Comparison of ENCODE assay signal across 10 cellular contexts in the genomic region with DNA sequence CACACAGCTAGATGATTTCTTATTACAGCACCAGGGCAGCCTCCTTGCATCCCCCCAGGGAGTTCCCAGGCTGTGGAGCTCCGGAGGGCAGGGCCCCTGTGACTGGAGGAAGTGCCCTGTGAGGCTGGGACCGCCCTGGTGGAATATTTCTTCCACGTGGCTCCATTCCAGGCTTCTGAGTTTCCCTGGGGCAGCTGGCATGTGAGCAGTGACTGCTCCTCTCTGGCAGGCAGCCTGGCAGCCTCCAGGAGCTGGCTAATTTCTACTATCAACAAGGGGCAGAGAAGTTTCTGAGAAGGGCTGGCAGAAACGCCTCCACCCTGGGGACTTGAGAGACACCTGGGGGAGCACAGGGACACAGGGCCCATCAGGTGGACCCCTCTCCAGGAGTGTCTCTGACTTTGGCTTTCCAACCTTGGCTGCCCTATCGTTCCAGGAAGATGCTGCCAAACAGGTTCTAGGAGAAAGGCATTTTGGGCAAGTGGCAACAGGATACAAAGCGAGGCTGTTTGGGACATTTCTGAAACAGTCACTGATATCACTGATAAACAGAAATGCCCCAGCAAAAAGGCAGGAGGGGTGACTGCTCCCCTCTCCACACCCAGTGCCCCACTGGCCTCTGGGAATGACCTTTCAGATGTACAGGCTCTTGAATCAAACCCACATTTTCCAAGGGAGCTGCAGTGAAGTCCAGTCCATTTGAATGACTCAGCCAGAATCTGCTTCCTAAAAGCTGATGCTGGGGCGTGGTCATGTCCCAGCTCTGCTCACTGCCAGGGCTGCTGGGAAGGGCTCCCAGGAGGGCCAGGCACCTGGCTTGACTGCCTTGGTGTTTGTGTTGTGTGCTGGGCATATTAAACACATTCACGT. TPM values are rescaled to one million over a fixed set of nuclear protein-coding genes. Genes with fewer than 3 reads are reported as not detected.
DNase-seq lines count a peak whose midpoint lies in the region; ATAC-seq and TF ChIP-seq lines count a peak whose summit lies in the region.
"Had no signal": no experiment of that assay in that cellular context is flagged by ENCODE, and none has a peak within 500 bp of the region (broad histone marks: within the 10 kb centered on the region; RNA-seq: fewer than 3 reads in every experiment).

No MANE protein-coding gene starts in this region.

- peak; percentile 82 for DNase-seq in ELF-1 (ENCODE audit: low read depth, low spot score)
- DNase-seq in OCI-M1 (lab: John Stamatoyannopoulos, UW), result peak; percentile 20
- peak; percentile 92 for DNase-seq in epithelial cell of proximal tubule (ENCODE audit: low read depth)
- no peak for DNase-seq in activated T-cell treated with anti-CD3 and anti-CD28 coated beads, Interleukin-2, amount 50 U/mL, for 48 hours
- no peak for DNase-seq in AML-193 (lab: John Stamatoyannopoulos, UW)
- no peak for DNase-seq in NOMO-1 treated with dmso at 0.1 percent for 144 hours (lab: John Stamatoyannopoulos, UW; ENCODE audit: unreplicated experiment)

- H3K27me3 Mint-ChIP-seq in nephron (ENCODE audit: low read depth), result no peaks in the 10 kb centered on the region
- H3K27me3 Mint-ChIP-seq: IgD-negative memory B cell had no signal

- no peak overlapping the region for H3K4me3 Mint-ChIP-seq in nephron
- H3K4me3 Mint-ChIP-seq: IgD-negative memory B cell, neural crest cell had no signal

- ATAC-seq in HG02870 (IDR thresholded peaks at IDR 0.05; ENCODE audit: unreplicated experiment), result no peak

- H3K4me1 Mint-ChIP-seq in nephron, result peaks cover 40% of the 10 kb centered on the region

- no peaks in the 10 kb centered on the region for H3K9me3 Mint-ChIP-seq in nephron
- H3K9me3 Mint-ChIP-seq: IgD-negative memory B cell, neural crest cell had no signal

- no peak overlapping the region for H3K4me3 ChIP-seq in epithelial cell of proximal tubule (ENCODE audit: low read depth, low read length)

- H3K27ac Mint-ChIP-seq in nephron, result peak overlapping the region; percentile 46 to 69 (median 49)
- H3K27ac Mint-ChIP-seq: IgD-negative memory B cell had no signal

- TF ChIP-seq CTCF in epithelial cell of proximal tubule (conservative IDR thresholded peaks at IDR 0.05; ENCODE audit: low read depth, low read length), result no peak
- TF ChIP-seq CTCF in nephron (IDR thresholded peaks at IDR 0.05; ENCODE audit: unreplicated experiment in 3 of 3), result no peak

- no peaks in the 10 kb centered on the region for H3K36me3 Mint-ChIP-seq in nephron (ENCODE audit: low read depth)

RNA-seq across cellular contexts. Expression of a gene that starts 16.1 kb away (rescaled TPM):
- total RNA-seq in epithelial cell of proximal tubule, result 185 and 208 TPM in 2 replicates

RNA-seq across cellular contexts. Expression of a gene that starts 30.4 kb away (rescaled TPM):
- 73.2 and 115 TPM in 2 replicates for total RNA-seq in epithelial cell of proximal tubule

Comparison
In these comparisons a context has a peak if more than half of its experiments do, and no peak if none do; other contexts are left out.
1. DNase-seq: peak in ELF-1 (single experiment), OCI-M1 (single experiment) and epithelial cell of proximal tubule (single experiment); none in activated T-cell treated with anti-CD3 and anti-CD28 coated beads, Interleukin-2, amount 50 U/mL, for 48 hours (0 of 2), AML-193 (0 of 2) and NOMO-1 treated with dmso at 0.1 percent for 144 hours (single experiment).